ENCODE assay signal across 1 cellular context in genomic region chr16:56997264-56997663, GRCh38.
TF ChIP-seq lines count a peak whose summit lies in the region.

No MANE protein-coding gene starts in this region.

TF ChIP-seq in K562, 482 proteins besides CTCF, POLR2A, EP300 and RAD21:
- TF ChIP-seq CBX5 (IDR thresholded peaks at IDR 0.05; ENCODE audit: borderline replicate concordance, low read depth) (no peak), ZNF3 (CRISPR knock-in tag; IDR thresholded peaks at IDR 0.05) (no peak), HNRNPK (IDR thresholded peaks at IDR 0.05; ENCODE audit: low read depth, low read length, poor library complexity, severe bottlenecking) (no peak), HOXB6 (CRISPR knock-in tag; IDR thresholded peaks at IDR 0.05; ENCODE audit: borderline replicate concordance) (no peak), NCOA4 (IDR thresholded peaks at IDR 0.05; ENCODE audit: partially characterized antibody) (no peak), MGA (IDR thresholded peaks at IDR 0.05) (no peak), BCOR (IDR thresholded peaks at IDR 0.05) (0 out of 2 replicates have a peak, but pooled peaks have one; percentile 34), ZNF174 (CRISPR knock-in tag; IDR thresholded peaks at IDR 0.05) (no peak), CHD4 (IDR thresholded peaks at IDR 0.05; ENCODE audit: insufficient read depth, insufficient replicate concordance, low read depth, low read length, poor library complexity, severe bottlenecking) (no peak), ZNF75A (CRISPR knock-in tag; IDR thresholded peaks at IDR 0.05) (no peak), ZNF197 (CRISPR knock-in tag; IDR thresholded peaks at IDR 0.05; ENCODE audit: low read depth) (no peak), PPARD (CRISPR knock-in tag; IDR thresholded peaks at IDR 0.05) (no peak), ZFP36 (IDR thresholded peaks at IDR 0.05; ENCODE audit: low read depth, low read length, partially characterized antibody) (peak; percentile 84), ARID4B (CRISPR knock-in tag; IDR thresholded peaks at IDR 0.05) (no peak), ZNF277 (CRISPR knock-in tag; IDR thresholded peaks at IDR 0.05; ENCODE audit: borderline replicate concordance) (no peak), ZNF311 (CRISPR knock-in tag; IDR thresholded peaks at IDR 0.05) (no peak), THRB (CRISPR knock-in tag; conservative IDR thresholded peaks at IDR 0.05) (no peak), NCOA1 (IDR thresholded peaks at IDR 0.05; ENCODE audit: low read depth) (no peak), E2F3 (CRISPR knock-in tag; IDR thresholded peaks at IDR 0.05) (no peak), CEBPB (tag; IDR thresholded peaks at IDR 0.05) (0 out of 2 replicates have a peak, but pooled peaks have one; percentile 18), RBM25 (IDR thresholded peaks at IDR 0.05; ENCODE audit: low read depth, low read length, severe bottlenecking) (peak; percentile 81)
